9 cellular contexts compared by ENCODE assay signal in genomic region chr3:142971431-142971830, GRCh38. TPM values are rescaled to one million over a fixed set of nuclear protein-coding genes. Genes with fewer than 3 reads are reported as not detected.
"Had no signal": no experiment of that assay in that cellular context is flagged by ENCODE, and none has a peak within 500 bp of the region (broad histone marks: within the 10 kb centered on the region; RNA-seq: fewer than 3 reads in every experiment).

No MANE protein-coding gene starts in this region.

- H3K27ac ChIP-seq: GM23248 had no signal

- H2AFZ ChIP-seq: GM23248 had no signal

- H3K4me3 ChIP-seq: GM23248 had no signal

- FAIRE-seq: H54, HTR-8/SVneo had no signal

- DNase-seq: GM23248, GOT3, H9, HCEC 1CT, KBM-7 had no signal

- H3K9ac ChIP-seq: GM23248 had no signal

RNA-seq across cellular contexts. Expression of gene PAQR9, which starts 8.0 kb away (rescaled TPM):
- total RNA-seq: GM23248, HT-29 had no signal
- polyA plus RNA-seq: GM23248, IgD-negative memory B cell had no signal
